17 cellular contexts compared by ENCODE assay signal in genomic region chr1:9612871-9613624, GRCh38. TPM values are rescaled to one million over a fixed set of nuclear protein-coding genes. Genes with fewer than 3 reads are reported as not detected.
A peak's percentile ranks its signal among the peaks of the same experiment; 100 is the strongest.
DNase-seq lines count a peak whose midpoint lies in the region; ATAC-seq and TF ChIP-seq lines count a peak whose summit lies in the region.
"Had no signal": no experiment of that assay in that cellular context is flagged by ENCODE, and none has a peak within 500 bp of the region (broad histone marks: within the 10 kb centered on the region; RNA-seq: fewer than 3 reads in every experiment).

No MANE protein-coding gene starts in this region.

- POLR2A ChIA-PET in HEK293 (lab: Yijun Ruan, JAX): no interaction called here
- POLR2A ChIA-PET in RWPE1 (lab: Yijun Ruan, JAX; ENCODE audit: low non-redundant PET): no interaction called here

- no peaks in the 10 kb centered on the region for H3K9me3 Mint-ChIP-seq in progenitor cell of endocrine pancreas (ENCODE audit: low read depth)
- no peaks in the 10 kb centered on the region for H3K9me3 Mint-ChIP-seq in activated T-helper 17 cell treated with anti-CD3 and anti-CD28 coated beads, Interleukin-2, amount 50 U/mL, for 72 hours
- H3K9me3 Mint-ChIP-seq: CD14-positive monocyte; CD8-positive, alpha-beta T cell; HFFc6 had no signal

- H3K27me3 Mint-ChIP-seq in progenitor cell of endocrine pancreas: no peaks in the 10 kb centered on the region
- no peaks in the 10 kb centered on the region for H3K27me3 Mint-ChIP-seq in activated T-helper 17 cell treated with anti-CD3 and anti-CD28 coated beads, Interleukin-2, amount 50 U/mL, for 72 hours

- H3K4me1 ChIP-seq in HEK293 (ENCODE audit: control insufficient read depth, insufficient read depth, low read length): no peaks in the 10 kb centered on the region
- H3K4me1 ChIP-seq: A549, HAP-1 had no signal

- H3K36me3 ChIP-seq in HEK293 (ENCODE audit: control insufficient read depth in 2 of 2, insufficient read depth in 1 of 2, low read length in 2 of 2) (peaks cover 0 to 59% of the 10 kb centered on the region in 2 experiments; a peak in 2 of 3 replicates), H7 (replicated peaks; ENCODE audit: control insufficient read depth, insufficient read depth, low read length) (peaks cover 13% of the 10 kb centered on the region)

- H3K9me3 ChIP-seq in HEK293 (ENCODE audit: control insufficient read depth, insufficient read depth, low read depth, low read length): no peaks in the 10 kb centered on the region
- H3K9me3 ChIP-seq: A549, HAP-1 had no signal

- no peaks in the 10 kb centered on the region for H3K4me1 Mint-ChIP-seq in progenitor cell of endocrine pancreas (ENCODE audit: low read depth)
- no peaks in the 10 kb centered on the region for H3K4me1 Mint-ChIP-seq in activated T-helper 17 cell treated with anti-CD3 and anti-CD28 coated beads, Interleukin-2, amount 50 U/mL, for 72 hours

- H3K27me3 ChIP-seq in H7 (ENCODE audit: control insufficient read depth, insufficient read depth, low read length): no peaks in the 10 kb centered on the region

- no peak for ATAC-seq in left lobe of liver
- ATAC-seq in GM21619 (IDR thresholded peaks at IDR 0.05; ENCODE audit: unreplicated experiment): no peak
- ATAC-seq in activated T-helper 17 cell treated with anti-CD3 and anti-CD28 coated beads, Interleukin-2, amount 50 U/mL, for 72 hours (replicated peaks): no peak
- no peak for ATAC-seq in HG02852 (IDR thresholded peaks at IDR 0.05; ENCODE audit: unreplicated experiment)
- ATAC-seq: A549; CD8-positive, alpha-beta T cell had no signal

- H3K36me3 Mint-ChIP-seq in progenitor cell of endocrine pancreas (ENCODE audit: insufficient read depth): peaks cover 1% of the 10 kb centered on the region
- H3K36me3 Mint-ChIP-seq in activated T-helper 17 cell treated with anti-CD3 and anti-CD28 coated beads, Interleukin-2, amount 50 U/mL, for 72 hours (ENCODE audit: low read depth): peaks cover 5% of the 10 kb centered on the region

- no peak for TF ChIP-seq CTCF in HEK293 (tag by site-specific recombination; IDR thresholded peaks at IDR 0.05)
- no peak for TF ChIP-seq CTCF in RWPE1 (conservative IDR thresholded peaks at IDR 0.05; ENCODE audit: low read depth)
- no peak for TF ChIP-seq CTCF in progenitor cell of endocrine pancreas (IDR thresholded peaks at IDR 0.05; ENCODE audit: unreplicated experiment)

- H3K27ac ChIP-seq in HEK293 (ENCODE audit: extremely low read depth, low read depth, low read length) (no peak overlapping the region), RWPE1 (peak overlapping the region; percentile 3; the same call in 1 of the 2 replicates)
- H3K27ac ChIP-seq: A549 had no signal

- H3K27ac Mint-ChIP-seq in progenitor cell of endocrine pancreas: peak overlapping the region; percentile 67
- H3K27ac Mint-ChIP-seq in activated T-helper 17 cell treated with anti-CD3 and anti-CD28 coated beads, Interleukin-2, amount 50 U/mL, for 72 hours: no peak overlapping the region
- H3K27ac Mint-ChIP-seq: CD8-positive, alpha-beta T cell; HFFc6 had no signal

- CTCF ChIA-PET in HEK293 (lab: Yijun Ruan, JAX): no interaction called here
- CTCF ChIA-PET in RWPE1 (lab: Yijun Ruan, JAX): interaction anchor here (0.9 kb wide), 1 partner anchor 15 kb away, joined by 4 read pairs; no protein-coding TSS in a partner anchor

- no peak overlapping the region for H3K4me3 Mint-ChIP-seq in progenitor cell of endocrine pancreas (ENCODE audit: low read depth)
- H3K4me3 Mint-ChIP-seq in activated T-helper 17 cell treated with anti-CD3 and anti-CD28 coated beads, Interleukin-2, amount 50 U/mL, for 72 hours: no peak overlapping the region
- H3K4me3 Mint-ChIP-seq: CD14-positive monocyte; CD8-positive, alpha-beta T cell; HFFc6 had no signal

- DNase-seq in RWPE1 (ENCODE audit: low spot score) (no peak), left lobe of liver (ENCODE audit: low spot score) (peak; percentile 43), progenitor cell of endocrine pancreas (ENCODE audit: low spot score, unreplicated experiment) (no peak), H7 (no peak)
- DNase-seq: CD8-positive, alpha-beta T cell; COR-L47; DMS153; DMS79 treated with DMSO at 0.1 percent for 48 hours; GOT3; HFFc6 had no signal

- H3K4me3 ChIP-seq in HEK293 (ENCODE audit: low read depth, low read length) (no peak overlapping the region), H7 (ENCODE audit: insufficient read depth, low read depth, low read length) (no peak overlapping the region)
- H3K4me3 ChIP-seq: A549, HAP-1 had no signal

TF ChIP-seq in HEK293, 187 proteins besides CTCF, POLR2A, EP300 and RAD21:
- no peak for TF ChIP-seq GLI2 (tag by site-specific recombination; IDR thresholded peaks at IDR 0.05; ENCODE audit: borderline replicate concordance, low read depth)
- 0 out of 2 replicates have a peak, but pooled peaks have one; percentile 11 for TF ChIP-seq ZIC2 (tag by site-specific recombination; IDR thresholded peaks at IDR 0.05)

RNA-seq across cellular contexts. Expression of gene TMEM201, which starts 24.3 kb away (rescaled TPM):
- 2.0 TPM for total RNA-seq in left lobe of liver
- total RNA-seq in progenitor cell of endocrine pancreas: 24.5 and 24.6 TPM in 2 replicates
- 12.9 and 14.9 TPM in 2 replicates for total RNA-seq in H7 (2014; rRNA removed; shearing (Covaris generic))
- 10 to 100 TPM; 12.0 to 25.5 TPM for total RNA-seq in activated T-helper 17 cell treated with anti-CD3 and anti-CD28 coated beads, Interleukin-2, amount 50 U/mL, for 72 hours

RNA-seq across cellular contexts. Expression of gene PIK3CD, which starts 38.5 kb away (rescaled TPM):
- total RNA-seq in left lobe of liver: 2.6 TPM
- 13.7 and 15.7 TPM in 2 replicates for total RNA-seq in progenitor cell of endocrine pancreas
- 6.9 and 18.1 TPM in 2 replicates for total RNA-seq in H7 (2014; rRNA removed; shearing (Covaris generic))
- total RNA-seq in activated T-helper 17 cell treated with anti-CD3 and anti-CD28 coated beads, Interleukin-2, amount 50 U/mL, for 72 hours: 100 to 1,000 TPM; 114 to 120 TPM
